In genomic region chr14:58541623-58542022, GRCh38 we compare ENCODE assay signal across 23 cellular contexts.
"Had no signal": no experiment of that assay in that cellular context is flagged by ENCODE, and none has a peak within 500 bp of the region (broad histone marks: within the 10 kb centered on the region; RNA-seq: fewer than 3 reads in every experiment).

No MANE protein-coding gene starts in this region.

- H3K27me3 Mint-ChIP-seq: activated CD4-positive, alpha-beta memory T cell treated with anti-CD3 and anti-CD28 coated beads, Interleukin-2, amount 10 ng/mL, durations not matched to agents 7 days and 5 days; activated CD4-positive, alpha-beta T cell treated with anti-CD3 and anti-CD28 coated beads for 36 hours; activated naive CD4-positive, alpha-beta T cell treated with anti-CD3 and anti-CD28 coated beads, Interleukin-2, amount 10 ng/mL, durations not matched to agents 7 days and 5 days; activated naive CD8-positive, alpha-beta T cell treated with anti-CD3 and anti-CD28 coated beads for 36 hours had no signal

- H3K9me3 Mint-ChIP-seq: activated CD4-positive, alpha-beta memory T cell treated with anti-CD3 and anti-CD28 coated beads, Interleukin-2, amount 10 ng/mL, durations not matched to agents 7 days and 5 days; activated naive CD4-positive, alpha-beta T cell treated with anti-CD3 and anti-CD28 coated beads, Interleukin-2, amount 10 ng/mL, durations not matched to agents 7 days and 5 days; activated T-helper 2 cell treated with anti-CD3 and anti-CD28 coated beads, Interferon-gamma antibody, Interleukin-2, Interleukin-4, amounts not matched to agents 10 μg/mL and 5 μg/mL and 100 μg/mL, durations not matched to agents 14 hours and 24 hours and 36 hours had no signal

- H3K4me3 ChIP-seq: SK-N-MC had no signal

- H3K27ac ChIP-seq: SK-N-MC, VCaP had no signal

- ATAC-seq: activated CD4-positive, alpha-beta T cell treated with anti-CD3 and anti-CD28 coated beads for 36 hours had no signal

- DNase-seq: activated CD4-positive, alpha-beta memory T cell treated with anti-CD3 and anti-CD28 coated beads, Interleukin-2, amount 10 ng/mL, durations not matched to agents 7 days and 5 days; activated CD4-positive, alpha-beta T cell treated with anti-CD3 and anti-CD28 coated beads for 36 hours; activated CD4-positive, alpha-beta T cell treated with anti-CD3 and anti-CD28 coated beads, Interleukin-2, amount 50 U/mL, for 1 hour; activated gamma-delta T cell treated with Interleukin-2 at 50 U/mL for 16 hours; activated naive CD4-positive, alpha-beta T cell treated with anti-CD3 and anti-CD28 coated beads, Interleukin-2, amount 10 ng/mL, durations not matched to agents 7 days and 5 days; activated naive CD8-positive, alpha-beta T cell treated with anti-CD3 and anti-CD28 coated beads for 36 hours; activated T-cell treated with anti-CD3 and anti-CD28 coated beads for 4 hours; activated T-cell treated with anti-CD3 and anti-CD28 coated beads, Interleukin-2, amount 50 U/mL, for 48 hours; cerebellar nuclear complex; MM.1S; NCI-H1105; NCI-H1436; NCI-H187 treated with DMSO at 0.1 percent for 48 hours; NCI-H2081 treated with DMSO at 0.1 percent for 48 hours; NCI-H446 treated with DMSO at 0.1 percent for 48 hours; NCI-H524 treated with DMSO at 0.1 percent for 48 hours; NCI-H774; NK-92 treated with Interleukin-12 subunit alpha and Interleukin-12 subunit beta, amount 100 ng/mL, for 24 hours; SIG-M5; T-helper 1 cell had no signal

- H3K4me1 Mint-ChIP-seq: activated CD4-positive, alpha-beta memory T cell treated with anti-CD3 and anti-CD28 coated beads, Interleukin-2, amount 10 ng/mL, durations not matched to agents 7 days and 5 days; activated CD4-positive, alpha-beta T cell treated with anti-CD3 and anti-CD28 coated beads for 36 hours; activated naive CD8-positive, alpha-beta T cell treated with anti-CD3 and anti-CD28 coated beads for 36 hours had no signal

- H3K27ac Mint-ChIP-seq: activated CD4-positive, alpha-beta memory T cell treated with anti-CD3 and anti-CD28 coated beads, Interleukin-2, amount 10 ng/mL, durations not matched to agents 7 days and 5 days; activated CD4-positive, alpha-beta T cell treated with anti-CD3 and anti-CD28 coated beads for 36 hours; activated naive CD4-positive, alpha-beta T cell treated with anti-CD3 and anti-CD28 coated beads, Interleukin-2, amount 10 ng/mL, durations not matched to agents 7 days and 5 days; activated naive CD8-positive, alpha-beta T cell treated with anti-CD3 and anti-CD28 coated beads for 36 hours; activated T-helper 2 cell treated with anti-CD3 and anti-CD28 coated beads, Interferon-gamma antibody, Interleukin-2, Interleukin-4, amounts not matched to agents 10 μg/mL and 5 μg/mL and 100 μg/mL, durations not matched to agents 14 hours and 24 hours and 36 hours had no signal

- H3K4me3 Mint-ChIP-seq: activated CD4-positive, alpha-beta memory T cell treated with anti-CD3 and anti-CD28 coated beads, Interleukin-2, amount 10 ng/mL, durations not matched to agents 7 days and 5 days; activated CD4-positive, alpha-beta T cell treated with anti-CD3 and anti-CD28 coated beads for 36 hours; activated naive CD4-positive, alpha-beta T cell treated with anti-CD3 and anti-CD28 coated beads, Interleukin-2, amount 10 ng/mL, durations not matched to agents 7 days and 5 days; activated naive CD8-positive, alpha-beta T cell treated with anti-CD3 and anti-CD28 coated beads for 36 hours had no signal
